Comparison of ENCODE assay signal across 8 cellular contexts in the genomic region with DNA sequence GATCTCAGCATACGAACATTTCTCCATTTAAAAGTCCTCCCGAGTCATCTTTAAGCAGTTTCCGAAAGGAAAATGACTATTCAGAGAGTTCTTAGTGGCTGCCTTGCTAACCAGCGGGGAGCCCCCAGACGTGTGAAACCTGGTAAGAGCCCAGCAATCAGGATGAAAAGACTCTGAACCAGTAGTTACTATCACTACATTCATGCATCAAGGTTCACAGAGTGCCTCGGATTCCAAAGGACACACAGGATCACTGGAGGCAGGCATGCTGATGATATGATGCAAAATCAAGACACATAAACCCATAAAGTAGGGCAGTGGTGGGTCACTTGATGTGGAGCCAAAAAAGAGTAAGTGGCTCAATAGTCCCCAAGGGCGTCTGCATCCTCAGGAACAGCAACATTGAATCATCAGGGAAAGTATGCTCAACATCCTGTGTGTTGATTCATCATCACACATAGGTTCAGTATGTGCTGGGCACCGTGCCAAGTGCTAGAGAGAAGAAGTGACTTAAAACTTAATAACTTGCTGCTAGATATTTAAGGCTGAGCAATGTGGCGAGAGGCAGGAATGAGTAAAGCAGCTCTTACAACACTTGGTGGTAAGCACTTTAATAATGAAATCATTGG. TPM values are rescaled to one million over a fixed set of nuclear protein-coding genes. Genes with fewer than 3 reads are reported as not detected.
DNase-seq lines count a peak whose midpoint lies in the region; ATAC-seq and TF ChIP-seq lines count a peak whose summit lies in the region.

No MANE protein-coding gene starts in this region.

- DNase-seq in AG04450 (ENCODE audit: low read depth, low spot score), result peak; percentile 99
- DNase-seq in H4 (ENCODE audit: low spot score), result peak; percentile 99
- DNase-seq in SJSA1 (ENCODE audit: low read depth in 1 of 2, low spot score in 2 of 2), result peak; percentile 94 to 98
- DNase-seq in Right ventricle myocardium superior, result peak; percentile 83
- DNase-seq in sciatic nerve (ENCODE audit: low spot score), result peak; percentile 83
- no peak for DNase-seq in NCI-H774 (lab: John Stamatoyannopoulos, UW)

- no peak overlapping the region for H3K4me3 Mint-ChIP-seq in activated naive CD4-positive, alpha-beta T cell treated with anti-CD3 and anti-CD28 coated beads, Interleukin-2, amount 50 U/mL, for 24 hours

- peaks cover 11% of the 10 kb centered on the region for H3K4me1 Mint-ChIP-seq in activated naive CD4-positive, alpha-beta T cell treated with anti-CD3 and anti-CD28 coated beads, Interleukin-2, amount 50 U/mL, for 24 hours

- ATAC-seq in Right ventricle myocardium superior (ENCODE audit: poor library complexity) (peak; percentile 72), sciatic nerve (no peak), HG02973 (IDR thresholded peaks at IDR 0.05; ENCODE audit: unreplicated experiment) (no peak)

- no peaks in the 10 kb centered on the region for H3K36me3 Mint-ChIP-seq in activated naive CD4-positive, alpha-beta T cell treated with anti-CD3 and anti-CD28 coated beads, Interleukin-2, amount 50 U/mL, for 24 hours

- POLR2A ChIA-PET in AG04450 (lab: Yijun Ruan, JAX), result interaction anchor here (1.0 kb wide), 1 partner anchor 44 kb away, joined by 3 read pairs; no protein-coding TSS in a partner anchor

- H3K27ac ChIP-seq in AG04450 (ENCODE audit: low read depth, low read length), result peak overlapping the region; percentile 91
- H3K27ac ChIP-seq in SJSA1, result peak overlapping the region; percentile 67

- peaks cover 24% of the 10 kb centered on the region for H3K4me1 ChIP-seq in SJSA1 (replicated peaks)

- intact Hi-C loops in Right ventricle myocardium superior (cut with DNase I) (no loop called here), sciatic nerve (cut with DNase I) (no loop called here)

- H3K4me3 ChIP-seq in AG04450 (ENCODE audit: low read depth, low read length), result peak overlapping the region; percentile 35; the same call in 1 of the 2 replicates
- H3K4me3 ChIP-seq in SJSA1, result no peak overlapping the region

- 0 out of 2 replicates have a peak, but pooled peaks have one; percentile 10 for TF ChIP-seq CTCF in AG04450 (IDR thresholded peaks at IDR 0.05; ENCODE audit: low read depth, low read length)

- H3K36me3 ChIP-seq in SJSA1, result no peaks in the 10 kb centered on the region

- H3K27me3 ChIP-seq in AG04450 (ENCODE audit: control insufficient read depth, insufficient read depth, low read length) (no peaks in the 10 kb centered on the region), SJSA1 (replicated peaks) (no peaks in the 10 kb centered on the region)

- peak overlapping the region; percentile 13 for H3K27ac Mint-ChIP-seq in activated naive CD4-positive, alpha-beta T cell treated with anti-CD3 and anti-CD28 coated beads, Interleukin-2, amount 50 U/mL, for 24 hours

- CTCF ChIA-PET in AG04450 (lab: Charles Lee), result interaction anchor here (0.6 kb wide), 1 partner anchor 412 kb away, joined by 3 read pairs; no protein-coding TSS in a partner anchor

- H3K9me3 Mint-ChIP-seq in activated naive CD4-positive, alpha-beta T cell treated with anti-CD3 and anti-CD28 coated beads, Interleukin-2, amount 50 U/mL, for 24 hours, result no peaks in the 10 kb centered on the region

- peaks cover 7% of the 10 kb centered on the region for H3K27me3 Mint-ChIP-seq in activated naive CD4-positive, alpha-beta T cell treated with anti-CD3 and anti-CD28 coated beads, Interleukin-2, amount 50 U/mL, for 24 hours

- H3K9me3 ChIP-seq in AG04450 (ENCODE audit: control insufficient read depth, insufficient read depth, low read length) (no peaks in the 10 kb centered on the region), SJSA1 (replicated peaks) (no peaks in the 10 kb centered on the region)

RNA-seq across cellular contexts. Expression of gene CCL20, which starts 4.4 kb away (rescaled TPM):
- 0.11 TPM in 1 of 2 replicates, not detected in the other for polyA plus RNA-seq in AG04450 (2011; rRNA removed)
- not detected in 2 replicates for polyA minus RNA-seq in AG04450 (2011; rRNA and poly(A)+ RNA removed)
- not detected in 2 replicates for total RNA-seq in H4 (2014; rRNA removed; shearing (Covaris generic))
- total RNA-seq in SJSA1 (2014; rRNA removed; shearing (Covaris generic)), result not detected in 2 replicates
- total RNA-seq in Right ventricle myocardium superior, result not detected
- 0.76 TPM for total RNA-seq in sciatic nerve

RNA-seq across cellular contexts. Expression of gene DAW1, which starts 53.4 kb away (rescaled TPM):
- 0.12 and 0.25 TPM in 2 replicates for polyA plus RNA-seq in AG04450 (2011; rRNA removed)
- polyA minus RNA-seq in AG04450 (2011; rRNA and poly(A)+ RNA removed), result not detected in 2 replicates
- total RNA-seq in H4 (2014; rRNA removed; shearing (Covaris generic)), result not detected in 2 replicates
- 0.16 TPM in 2 replicates for total RNA-seq in SJSA1 (2014; rRNA removed; shearing (Covaris generic))
- total RNA-seq in Right ventricle myocardium superior (0.13 TPM), sciatic nerve (not detected)
